15 cellular contexts compared by ENCODE assay signal in genomic region chr14:69660344-69661193, GRCh38. TPM values are rescaled to one million over a fixed set of nuclear protein-coding genes. Genes with fewer than 3 reads are reported as not detected.
DNase-seq lines count a peak whose midpoint lies in the region; ATAC-seq and TF ChIP-seq lines count a peak whose summit lies in the region.
"Had no signal": no experiment of that assay in that cellular context is flagged by ENCODE, and none has a peak within 500 bp of the region (broad histone marks: within the 10 kb centered on the region; RNA-seq: fewer than 3 reads in every experiment).

No MANE protein-coding gene starts in this region.

- H3K4me1 ChIP-seq in esophagus (ENCODE audit: control insufficient read depth in 2 of 2, insufficient read depth in 2 of 2, low read length in 1 of 2) = peaks cover 3 to 19% of the 10 kb centered on the region in 2 donors

- no peaks in the 10 kb centered on the region for H3K9me3 ChIP-seq in esophagus (ENCODE audit: control insufficient read depth in 2 of 2, insufficient read depth in 1 of 2, low read depth in 1 of 2, low read length in 1 of 2)
- H3K9me3 ChIP-seq: A549, spleen had no signal

- peaks cover 0 to 9% of the 10 kb centered on the region in 2 donors for H3K36me3 ChIP-seq in esophagus (ENCODE audit: control insufficient read depth in 2 of 2, insufficient read depth in 2 of 2, low read length in 1 of 2)

- peaks cover 52% of the 10 kb centered on the region for H3K36me3 Mint-ChIP-seq in activated CD8-positive, alpha-beta memory T cell treated with anti-CD3 and anti-CD28 coated beads, Interleukin-2, amount 10 ng/mL, durations not matched to agents 7 days and 5 days
- peaks cover 44% of the 10 kb centered on the region for H3K36me3 Mint-ChIP-seq in activated B cell treated with CpG ODN at 0.5 μM for 24 hours (ENCODE audit: low read depth)
- peaks cover 54% of the 10 kb centered on the region for H3K36me3 Mint-ChIP-seq in stimulated activated naive CD8-positive, alpha-beta T cell treated with anti-CD3 and anti-CD28 coated beads, Interleukin-15, Interleukin-2, amounts not matched to agents 100 ng/mL and 50 ng/mL, for 24 hours (ENCODE audit: low read depth)

- peak overlapping the region; percentile 47 to 50 for H3K27ac ChIP-seq in esophagus (ENCODE audit: low read depth in 2 of 2, low read length in 1 of 2)
- H3K27ac ChIP-seq: A549 had no signal

- peak overlapping the region; percentile 16 for H3K4me3 Mint-ChIP-seq in activated CD8-positive, alpha-beta memory T cell treated with anti-CD3 and anti-CD28 coated beads, Interleukin-2, amount 10 ng/mL, durations not matched to agents 7 days and 5 days
- no peak overlapping the region for H3K4me3 Mint-ChIP-seq in activated B cell treated with CpG ODN at 0.5 μM for 24 hours
- H3K4me3 Mint-ChIP-seq in stimulated activated naive CD8-positive, alpha-beta T cell treated with anti-CD3 and anti-CD28 coated beads, Interleukin-15, Interleukin-2, amounts not matched to agents 100 ng/mL and 50 ng/mL, for 24 hours = no peak overlapping the region

- POLR2A ChIA-PET in activated B cell treated with CpG ODN at 0.5 μM for 24 hours (lab: Charles Lee) = interaction anchor here (0.8 to 1.6 kb wide), 2 partner anchors 11 to 12 kb away, joined by 3 to 4 read pairs; no protein-coding TSS in a partner anchor

- ATAC-seq in activated CD8-positive, alpha-beta memory T cell treated with anti-CD3 and anti-CD28 coated beads, Interleukin-2, amount 10 ng/mL, durations not matched to agents 7 days and 5 days = peak; percentile 80
- no peak for ATAC-seq in activated B cell treated with CpG ODN at 0.5 μM for 24 hours (ENCODE audit: low read depth)
- no peak for ATAC-seq in HG03442 (IDR thresholded peaks at IDR 0.05; ENCODE audit: unreplicated experiment)
- ATAC-seq in GM19467 (IDR thresholded peaks at IDR 0.05; ENCODE audit: unreplicated experiment) = no peak
- ATAC-seq: A549, left ventricle myocardium superior had no signal

- H3K4me3 ChIP-seq in esophagus (ENCODE audit: low read depth in 1 of 2, low read length in 2 of 2) = peak overlapping the region; percentile 19 to 41
- H3K4me3 ChIP-seq: A549, spleen had no signal

- intact Hi-C loops in activated B cell treated with CpG ODN at 0.5 μM for 24 hours (cut with micrococcal nuclease) = no loop called here

- WGBS in esophagus, 2 donors = 76 to 89% methylated on average over 2 of the region's 2 CpGs

- peak; percentile 74 for DNase-seq in activated CD8-positive, alpha-beta memory T cell treated with anti-CD3 and anti-CD28 coated beads, Interleukin-2, amount 10 ng/mL, durations not matched to agents 7 days and 5 days
- DNase-seq in activated CD8-positive, alpha-beta memory T cell treated with anti-CD3 and anti-CD28 coated beads for 24 hours = no peak
- DNase-seq in activated B cell treated with CpG ODN at 0.5 μM for 24 hours (no peak), AG08395 (ENCODE audit: low spot score) (no peak)
- DNase-seq: left ventricle myocardium superior; NCI-H1930; NK-92 treated with Interleukin-12 subunit alpha and Interleukin-12 subunit beta, amount 100 ng/mL, for 24 hours; occipital lobe; spleen; trophoblast cell had no signal

- H3K27me3 Mint-ChIP-seq in activated CD8-positive, alpha-beta memory T cell treated with anti-CD3 and anti-CD28 coated beads, Interleukin-2, amount 10 ng/mL, durations not matched to agents 7 days and 5 days = no peaks in the 10 kb centered on the region
- H3K27me3 Mint-ChIP-seq in activated B cell treated with CpG ODN at 0.5 μM for 24 hours = no peaks in the 10 kb centered on the region
- no peaks in the 10 kb centered on the region for H3K27me3 Mint-ChIP-seq in stimulated activated naive CD8-positive, alpha-beta T cell treated with anti-CD3 and anti-CD28 coated beads, Interleukin-15, Interleukin-2, amounts not matched to agents 100 ng/mL and 50 ng/mL, for 24 hours

- peaks cover 89% of the 10 kb centered on the region for H3K4me1 Mint-ChIP-seq in activated CD8-positive, alpha-beta memory T cell treated with anti-CD3 and anti-CD28 coated beads, Interleukin-2, amount 10 ng/mL, durations not matched to agents 7 days and 5 days
- peaks cover 88% of the 10 kb centered on the region for H3K4me1 Mint-ChIP-seq in activated B cell treated with CpG ODN at 0.5 μM for 24 hours
- peaks cover 98% of the 10 kb centered on the region for H3K4me1 Mint-ChIP-seq in stimulated activated naive CD8-positive, alpha-beta T cell treated with anti-CD3 and anti-CD28 coated beads, Interleukin-15, Interleukin-2, amounts not matched to agents 100 ng/mL and 50 ng/mL, for 24 hours (ENCODE audit: low read depth)

- no peak for TF ChIP-seq CTCF in activated B cell treated with CpG ODN at 0.5 μM for 24 hours (IDR thresholded peaks at IDR 0.05)

- CTCF ChIA-PET in activated CD8-positive, alpha-beta memory T cell treated with anti-CD3 and anti-CD28 coated beads, Interleukin-2, amount 10 ng/mL, durations not matched to agents 7 days and 5 days (lab: Charles Lee) = interaction anchor here (1.0 to 4.2 kb wide), 9 partner anchors 9 to 66 kb away, joined by 3 to 16 read pairs (median 4); no protein-coding TSS in a partner anchor
- CTCF ChIA-PET in activated B cell treated with CpG ODN at 0.5 μM for 24 hours (lab: Charles Lee) = no interaction called here

- no peaks in the 10 kb centered on the region for H3K27me3 ChIP-seq in esophagus (ENCODE audit: control insufficient read depth in 1 of 2, insufficient read depth in 2 of 2, low read length in 2 of 2)
- H3K27me3 ChIP-seq: spleen had no signal

- H3K27ac Mint-ChIP-seq in activated CD8-positive, alpha-beta memory T cell treated with anti-CD3 and anti-CD28 coated beads, Interleukin-2, amount 10 ng/mL, durations not matched to agents 7 days and 5 days = peak overlapping the region; percentile 91
- H3K27ac Mint-ChIP-seq in activated B cell treated with CpG ODN at 0.5 μM for 24 hours = peak overlapping the region; percentile 46
- peak overlapping the region; percentile 74 for H3K27ac Mint-ChIP-seq in stimulated activated naive CD8-positive, alpha-beta T cell treated with anti-CD3 and anti-CD28 coated beads, Interleukin-15, Interleukin-2, amounts not matched to agents 100 ng/mL and 50 ng/mL, for 24 hours

- no peaks in the 10 kb centered on the region for H3K9me3 Mint-ChIP-seq in activated CD8-positive, alpha-beta memory T cell treated with anti-CD3 and anti-CD28 coated beads, Interleukin-2, amount 10 ng/mL, durations not matched to agents 7 days and 5 days (ENCODE audit: low read depth)
- H3K9me3 Mint-ChIP-seq in activated B cell treated with CpG ODN at 0.5 μM for 24 hours = no peaks in the 10 kb centered on the region
- no peaks in the 10 kb centered on the region for H3K9me3 Mint-ChIP-seq in stimulated activated naive CD8-positive, alpha-beta T cell treated with anti-CD3 and anti-CD28 coated beads, Interleukin-15, Interleukin-2, amounts not matched to agents 100 ng/mL and 50 ng/mL, for 24 hours

RNA-seq across cellular contexts. Expression of gene SUSD6, which starts 49.2 kb away (rescaled TPM):
- 10 to 100 TPM; 62.9 to 66.4 TPM for total RNA-seq in activated CD8-positive, alpha-beta memory T cell treated with anti-CD3 and anti-CD28 coated beads, Interleukin-2, amount 10 ng/mL, durations not matched to agents 7 days and 5 days
- total RNA-seq in activated B cell treated with CpG ODN at 0.5 μM for 24 hours = 63.5 and 67.1 TPM in 2 replicates
- polyA plus RNA-seq in esophagus = 10 to 100 TPM; 16.2 to 30.3 TPM
